Comparison of ENCODE assay signal across 19 cellular contexts in genomic region chr6:107267634-107268033, GRCh38.
DNase-seq lines count a peak whose midpoint lies in the region; ATAC-seq, FAIRE-seq and TF ChIP-seq lines count a peak whose summit lies in the region.
"Had no signal": no experiment of that assay in that cellular context is flagged by ENCODE, and none has a peak within 500 bp of the region (broad histone marks: within the 10 kb centered on the region; RNA-seq: fewer than 3 reads in every experiment).

No MANE protein-coding gene starts in this region.

- H3K36me3 ChIP-seq in Karpas-422 (ENCODE audit: insufficient read depth, low read length), result no peaks in the 10 kb centered on the region
- H3K36me3 ChIP-seq in K562 (ENCODE audit: control insufficient read depth, insufficient read depth, low read length), result no peaks in the 10 kb centered on the region
- no peaks in the 10 kb centered on the region for H3K36me3 ChIP-seq in hepatocyte (replicated peaks; ENCODE audit: insufficient read depth, low read depth)

- H3K4me3 ChIP-seq in Karpas-422 (ENCODE audit: low read length) (no peak overlapping the region), K562 (no peak overlapping the region), hepatocyte (no peak overlapping the region)
- H3K4me3 ChIP-seq: GM23338 had no signal

- POLR2A ChIA-PET in K562 (lab: Yijun Ruan, JAX), result interaction anchor here (0.6 to 2.0 kb wide), 5 partner anchors 9 to 505 kb away, joined by 3 to 8 read pairs (median 5); no protein-coding TSS in a partner anchor

- BruUV-seq in K562 (replicated peaks; lab: Mats Ljungman, UMichigan), result no TSS peak

- H3K27me3 ChIP-seq in Karpas-422 (ENCODE audit: low read length), result no peaks in the 10 kb centered on the region
- no peaks in the 10 kb centered on the region for H3K27me3 ChIP-seq in K562 (ENCODE audit: control insufficient read depth in 2 of 2, insufficient read depth in 2 of 2, low read length in 2 of 2)
- H3K27me3 ChIP-seq in hepatocyte, result no peaks in the 10 kb centered on the region

- H2AFZ ChIP-seq in Karpas-422 (ENCODE audit: low read length), result no peak overlapping the region
- H2AFZ ChIP-seq in K562 (ENCODE audit: low read depth, low read length), result no peak overlapping the region
- no peak overlapping the region for H2AFZ ChIP-seq in hepatocyte
- H2AFZ ChIP-seq: GM23338 had no signal

- H3K9ac ChIP-seq in Karpas-422 (ENCODE audit: low read length) (no peak overlapping the region), K562 (ENCODE audit: insufficient read depth in 1 of 2, low read depth in 2 of 2, low read length in 2 of 2) (no peak overlapping the region)

- no peak for TF ChIP-seq POLR2A in K562 (conservative IDR thresholded peaks at IDR 0.05)

- intact Hi-C loops in K562 (cut with micrococcal nuclease), result no loop called here

- ATAC-seq in K562 (no peak; the same call in 2 of the 3 replicates), HG02588 (IDR thresholded peaks at IDR 0.05; ENCODE audit: unreplicated experiment) (no peak), HG02763 (IDR thresholded peaks at IDR 0.05; ENCODE audit: unreplicated experiment) (no peak)
- ATAC-seq: GM23338, HCT116 had no signal

- H3K9me2 ChIP-seq in Karpas-422 (replicated peaks; ENCODE audit: insufficient read depth, low read length) (no peaks in the 10 kb centered on the region), hepatocyte (replicated peaks; ENCODE audit: insufficient read depth) (no peaks in the 10 kb centered on the region)

- no peak for TF ChIP-seq EP300 in K562 (IDR thresholded peaks at IDR 0.05; ENCODE audit: low read length)

- H4K20me1 ChIP-seq in Karpas-422 (ENCODE audit: insufficient read depth, low read depth, low read length) (no peaks in the 10 kb centered on the region), K562 (replicated peaks; ENCODE audit: control insufficient read depth, insufficient read depth, low read length) (no peaks in the 10 kb centered on the region), hepatocyte (ENCODE audit: insufficient read depth, poor library complexity, severe bottlenecking) (no peaks in the 10 kb centered on the region)

- 100% methylated on average over 1 of the region's 1 CpG for WGBS in K562 (ENCODE audit: insufficient coverage, low coverage, missing lambda C conversion rate)
- 100% methylated on average over 1 of the region's 1 CpG for WGBS in hepatocyte (ENCODE audit: low lambda C conversion rate, missing lambda C conversion rate)

- H3K27ac ChIP-seq in Karpas-422 (ENCODE audit: low read length) (peak overlapping the region; percentile 77; the same call in 1 of the 2 replicates), K562 (ENCODE audit: extremely low read depth, low read depth, low read length) (no peak overlapping the region), hepatocyte (no peak overlapping the region)

- CTCF ChIA-PET in K562 (lab: Yijun Ruan, JAX; ENCODE audit: low intra/inter-chr PET ratio), result no interaction called here

- H3K79me2 ChIP-seq in Karpas-422 (ENCODE audit: low read length), result no peaks in the 10 kb centered on the region; the same call in 1 of the 2 replicates
- H3K79me2 ChIP-seq in K562 (ENCODE audit: control insufficient read depth, insufficient read depth, low read length), result no peaks in the 10 kb centered on the region
- H3K79me2 ChIP-seq in hepatocyte, result no peaks in the 10 kb centered on the region

- DNase-seq in Karpas-422 (no peak), SK-MEL-5 (ENCODE audit: low read depth, low spot score) (peak; percentile 48), K562 (ENCODE audit: extremely low read depth in 1 of 4, low spot score in 3 of 4) (no peak), hepatocyte (ENCODE audit: low spot score) (no peak)
- DNase-seq: C1 segment of cervical spinal cord; Calu3; CD4-positive, alpha-beta memory T cell; COR-L47; DMS53; DMS79 treated with DMSO at 0.1 percent for 48 hours; GF-D8; H9; HFFc6 had no signal

- in situ Hi-C loops in SK-MEL-5 (cut with HindIII; ENCODE audit: low pct_unique_long_range_greater_than_20kb, low sequenced_read_pairs) (no loop called here), K562 (cut with MboI) (no loop called here)

- H3K9me3 ChIP-seq in Karpas-422 (ENCODE audit: low read length) (no peaks in the 10 kb centered on the region), K562 (replicated peaks; ENCODE audit: control insufficient read depth, insufficient read depth, low read depth, low read length) (no peaks in the 10 kb centered on the region), hepatocyte (ENCODE audit: low read depth) (no peaks in the 10 kb centered on the region)

- FAIRE-seq in K562 (lab: Jason Lieb, UNC), result no peak
- FAIRE-seq: GM12891, GM18507 had no signal

- H3K4me1 ChIP-seq in Karpas-422 (ENCODE audit: low read length) (peaks cover 39% of the 10 kb centered on the region), K562 (replicated peaks in 1 of 2; ENCODE audit: control insufficient read depth in 2 of 2, insufficient read depth in 2 of 2, low read length in 2 of 2) (no peaks in the 10 kb centered on the region), hepatocyte (ENCODE audit: insufficient read depth) (peaks cover 15% of the 10 kb centered on the region)

- H3K9me1 ChIP-seq in K562 (ENCODE audit: control insufficient read depth, insufficient read depth, low read length), result no peaks in the 10 kb centered on the region

- TF ChIP-seq RAD21 in K562 (CRISPR knock-in tag; conservative IDR thresholded peaks at IDR 0.05 in 1 of 2, IDR thresholded peaks at IDR 0.05 in 1 of 2), result no peak

- no peak overlapping the region for H3K4me2 ChIP-seq in Karpas-422 (ENCODE audit: low read depth, low read length, poor library complexity, severe bottlenecking)
- no peak overlapping the region for H3K4me2 ChIP-seq in K562 (ENCODE audit: insufficient read depth, low read length)
- H3K4me2 ChIP-seq in hepatocyte, result no peak overlapping the region
- H3K4me2 ChIP-seq: GM23338 had no signal

- no peak for TF ChIP-seq CTCF in K562 (IDR thresholded peaks at IDR 0.05 in 2 of 3, conservative IDR thresholded peaks at IDR 0.05 in 1 of 3; ENCODE audit: insufficient read depth in 2 of 3, low read depth in 1 of 3, low read length in 3 of 3)
- no peak for TF ChIP-seq CTCF in hepatocyte (IDR thresholded peaks at IDR 0.05; ENCODE audit: poor library complexity)

TF ChIP-seq in K562, 482 proteins besides CTCF, POLR2A, EP300 and RAD21:
- 0 out of 2 replicates have a peak, but pooled peaks have one; percentile 36 for TF ChIP-seq ZNF121 (CRISPR knock-in tag; conservative IDR thresholded peaks at IDR 0.05)
- TF ChIP-seq ZNF217 (CRISPR knock-in tag; IDR thresholded peaks at IDR 0.05), result no peak
